ENCODE assay signal across 22 cellular contexts in genomic region chr12:78330131-78330530, GRCh38.
"Had no signal": no experiment of that assay in that cellular context is flagged by ENCODE, and none has a peak within 500 bp of the region (broad histone marks: within the 10 kb centered on the region; RNA-seq: fewer than 3 reads in every experiment).

No MANE protein-coding gene starts in this region.

- H3K4me1 Mint-ChIP-seq: central memory CD8-positive, alpha-beta T cell; naive thymus-derived CD8-positive, alpha-beta T cell; stimulated activated memory B cell treated with anti-CD40 and anti-IgM and Interleukin-4, amounts not matched to agents 10 μg/mL and 1 μg/mL and 100 μg/mL, for 72 hours had no signal

- H3K27ac Mint-ChIP-seq: endodermal cell; naive thymus-derived CD8-positive, alpha-beta T cell; nephron progenitor cell; progenitor cell of endocrine pancreas; stimulated activated memory B cell treated with anti-CD40 and anti-IgM and Interleukin-4, amounts not matched to agents 10 μg/mL and 1 μg/mL and 100 μg/mL, for 72 hours; type B pancreatic cell had no signal

- H3K4me1 ChIP-seq: esophagus muscularis mucosa, foreskin keratinocyte, lower lobe of right lung, pancreas, right atrium auricular region, spleen, testis, tibial artery had no signal

- H3K4me3 Mint-ChIP-seq: central memory CD8-positive, alpha-beta T cell; endodermal cell; naive thymus-derived CD8-positive, alpha-beta T cell; nephron progenitor cell; stimulated activated memory B cell treated with anti-CD40 and anti-IgM and Interleukin-4, amounts not matched to agents 10 μg/mL and 1 μg/mL and 100 μg/mL, for 72 hours; type B pancreatic cell had no signal

- H3K9me3 ChIP-seq: esophagus muscularis mucosa, lower lobe of right lung, neutrophil, pancreas, right atrium auricular region, spleen, testis, tibial artery had no signal

- H3K27me3 Mint-ChIP-seq: central memory CD8-positive, alpha-beta T cell; naive thymus-derived CD8-positive, alpha-beta T cell; progenitor cell of endocrine pancreas; stimulated activated memory B cell treated with anti-CD40 and anti-IgM and Interleukin-4, amounts not matched to agents 10 μg/mL and 1 μg/mL and 100 μg/mL, for 72 hours; type B pancreatic cell had no signal

- H3K4me3 ChIP-seq: dorsolateral prefrontal cortex, esophagus muscularis mucosa, lower lobe of right lung, pancreas, right atrium auricular region, skin epidermis, spleen, testis, tibial artery had no signal

- ATAC-seq: foreskin keratinocyte; left ventricle myocardium superior; lower lobe of right lung; naive thymus-derived CD8-positive, alpha-beta T cell; pancreas; stimulated activated memory B cell treated with anti-CD40 and anti-IgM and Interleukin-4, amounts not matched to agents 10 μg/mL and 1 μg/mL and 100 μg/mL, for 72 hours; stimulated activated naive CD8-positive, alpha-beta T cell treated with anti-CD3 and anti-CD28 coated beads, Interleukin-15, Interleukin-2, amounts not matched to agents 100 U/mL and 50 U/mL, for 24 hours had no signal

- H3K36me3 ChIP-seq: esophagus muscularis mucosa, lower lobe of right lung, neutrophil, pancreas, right atrium auricular region, spleen, tibial artery had no signal

- H3K9me3 Mint-ChIP-seq: endodermal cell; nephron progenitor cell; stimulated activated memory B cell treated with anti-CD40 and anti-IgM and Interleukin-4, amounts not matched to agents 10 μg/mL and 1 μg/mL and 100 μg/mL, for 72 hours; type B pancreatic cell had no signal

- H3K27ac ChIP-seq: esophagus muscularis mucosa, foreskin keratinocyte, lower lobe of right lung, neutrophil, pancreas, right atrium auricular region, skin epidermis, spleen, testis, tibial artery had no signal

- H3K27me3 ChIP-seq: dorsolateral prefrontal cortex, esophagus muscularis mucosa, foreskin keratinocyte, neutrophil, pancreas, right atrium auricular region, spleen, testis, tibial artery had no signal

- DNase-seq: effector CD8-positive, alpha-beta T cell; endodermal cell; left ventricle myocardium superior; lower lobe of right lung; naive thymus-derived CD8-positive, alpha-beta T cell; nephron progenitor cell; pancreas; spleen; stimulated activated CD4-positive, alpha-beta T cell treated with anti-CD3 and anti-CD28 coated beads, Interleukin-4, amount 100 ng/mL, for 4 hours; stimulated activated naive CD8-positive, alpha-beta T cell treated with anti-CD3 and anti-CD28 coated beads, Interleukin-15, Interleukin-2, amounts not matched to agents 100 U/mL and 50 U/mL, for 24 hours; testis; tibial artery had no signal

- H3K36me3 Mint-ChIP-seq: naive thymus-derived CD8-positive, alpha-beta T cell; stimulated activated memory B cell treated with anti-CD40 and anti-IgM and Interleukin-4, amounts not matched to agents 10 μg/mL and 1 μg/mL and 100 μg/mL, for 72 hours; type B pancreatic cell had no signal
